Comparison of ENCODE assay signal across 8 cellular contexts in genomic region chr7:23863209-23863798, GRCh38.
DNase-seq lines count a peak whose midpoint lies in the region; ATAC-seq and TF ChIP-seq lines count a peak whose summit lies in the region.

No MANE protein-coding gene starts in this region.

- no peak overlapping the region for H3K4me3 Mint-ChIP-seq in Caco-2 (ENCODE audit: unreplicated experiment)
- no peak overlapping the region for H3K4me3 Mint-ChIP-seq in H9

- no peaks in the 10 kb centered on the region for H3K23me2 ChIP-seq in H9 (ENCODE audit: insufficient read length, low read depth, low read length, poor library complexity, severe bottlenecking)

- H3K18ac ChIP-seq in H9 (ENCODE audit: insufficient read length, low read depth, low read length): no peak overlapping the region

- H3K9me3 ChIP-seq in Caco-2: 0 out of 2 replicates have a peak, but pooled peaks cover 3% of the 10 kb centered on the region
- H3K9me3 ChIP-seq in H9 (ENCODE audit: control insufficient read depth, low read depth, low read length): no peaks in the 10 kb centered on the region
- H3K9me3 ChIP-seq in OCI-LY3 (ENCODE audit: insufficient read depth, low read length): no peaks in the 10 kb centered on the region

- no peak overlapping the region for H2BK5ac ChIP-seq in H9 (ENCODE audit: insufficient read length, low read length)

- no peak overlapping the region for H2BK12ac ChIP-seq in H9 (ENCODE audit: insufficient read length, low read depth, low read length)

- DNase-seq in Caco-2 (peak in 1 of 2 experiments; percentile 44), H9 (no peak), epithelial cell of esophagus (ENCODE audit: low read depth) (peak; percentile 60), retinal pigment epithelial cell (ENCODE audit: low read depth) (no peak), activated gamma-delta T cell (lab: John Stamatoyannopoulos, UW) (no peak)
- no peak for DNase-seq in effector CD8-positive, alpha-beta T cell (lab: John Stamatoyannopoulos, UW)

- H4K20me1 ChIP-seq in H9 (ENCODE audit: control insufficient read depth, insufficient read depth, insufficient read length) (no peaks in the 10 kb centered on the region), OCI-LY3 (ENCODE audit: insufficient read depth, low read length) (no peaks in the 10 kb centered on the region)

- H2AFZ ChIP-seq in H9 (ENCODE audit: low read length): no peak overlapping the region
- no peak overlapping the region for H2AFZ ChIP-seq in OCI-LY3 (ENCODE audit: low read depth, low read length)

- H3K79me2 ChIP-seq in H9 (ENCODE audit: insufficient read depth, low read length): no peaks in the 10 kb centered on the region
- no peaks in the 10 kb centered on the region for H3K79me2 ChIP-seq in OCI-LY3 (ENCODE audit: low read length)

- CTCF ChIA-PET in Caco-2 (lab: Charles Lee): interaction anchor here (2.3 kb wide), 1 partner anchor 75 kb away, joined by 11 read pairs; no protein-coding TSS in a partner anchor

- H4K5ac ChIP-seq in H9 (ENCODE audit: insufficient read length, low read depth, low read length): no peak overlapping the region

- no peak overlapping the region for H3K23ac ChIP-seq in H9 (ENCODE audit: insufficient read length, low read depth, low read length)

- peak; percentile 62 to 83 for TF ChIP-seq CTCF in Caco-2 (IDR thresholded peaks at IDR 0.05; ENCODE audit: insufficient read depth in 1 of 2, low read depth in 1 of 2, low read length in 1 of 2, severe bottlenecking in 1 of 2, unreplicated experiment in 1 of 2)
- TF ChIP-seq CTCF in H9 (conservative IDR thresholded peaks at IDR 0.05): peak; percentile 85
- TF ChIP-seq CTCF in OCI-LY3 (IDR thresholded peaks at IDR 0.05; ENCODE audit: low read depth, low read length): peak; percentile 58
- peak; percentile 79 for TF ChIP-seq CTCF in epithelial cell of esophagus (IDR thresholded peaks at IDR 0.05; ENCODE audit: insufficient read depth, low read depth, low read length, missing control alignments)
- peak; percentile 77 for TF ChIP-seq CTCF in retinal pigment epithelial cell (conservative IDR thresholded peaks at IDR 0.05; ENCODE audit: low read depth, low read length)

- no peak overlapping the region for H3K4me3 ChIP-seq in Caco-2 (ENCODE audit: low read depth, low read length)
- no peak overlapping the region for H3K4me3 ChIP-seq in OCI-LY3 (ENCODE audit: low read length)
- H3K4me3 ChIP-seq in epithelial cell of esophagus (ENCODE audit: low read length): no peak overlapping the region
- H3K4me3 ChIP-seq in retinal pigment epithelial cell (ENCODE audit: low read length): no peak overlapping the region

- H2BK20ac ChIP-seq in H9 (ENCODE audit: low read depth, low read length, poor library complexity, severe bottlenecking): no peak overlapping the region

- no peak overlapping the region for H4K91ac ChIP-seq in H9 (ENCODE audit: insufficient read length, low read depth, low read length)

- H3K4ac ChIP-seq in H9 (ENCODE audit: low read depth, low read length): no peak overlapping the region

- H3K4me1 Mint-ChIP-seq in Caco-2 (ENCODE audit: low read depth, unreplicated experiment) (no peaks in the 10 kb centered on the region), H9 (peaks cover 9% of the 10 kb centered on the region in 2 experiments)

- H3K4me2 ChIP-seq in H9 (ENCODE audit: insufficient read depth, insufficient read length, low read length): no peak overlapping the region
- H3K4me2 ChIP-seq in OCI-LY3 (ENCODE audit: low read length): no peak overlapping the region

- no peaks in the 10 kb centered on the region for H3K4me1 ChIP-seq in Caco-2
- H3K4me1 ChIP-seq in H9 (ENCODE audit: insufficient read depth, low read length): no peaks in the 10 kb centered on the region
- no peaks in the 10 kb centered on the region for H3K4me1 ChIP-seq in OCI-LY3 (ENCODE audit: low read length)

- peaks cover 7% of the 10 kb centered on the region for H3K27me3 Mint-ChIP-seq in Caco-2 (ENCODE audit: insufficient read depth, unreplicated experiment)
- peaks cover 5% of the 10 kb centered on the region; the same call in 1 of the 2 replicates for H3K27me3 Mint-ChIP-seq in H9 (ENCODE audit: low read depth)

- H3K27me3 ChIP-seq in Caco-2 (replicated peaks; ENCODE audit: control insufficient read depth, insufficient read depth, low read length): no peaks in the 10 kb centered on the region
- no peaks in the 10 kb centered on the region for H3K27me3 ChIP-seq in H9 (ENCODE audit: insufficient read depth, low read length)
- 0 out of 2 replicates have a peak, but pooled peaks cover 3% of the 10 kb centered on the region for H3K27me3 ChIP-seq in OCI-LY3 (ENCODE audit: low read depth, low read length)

- no peaks in the 10 kb centered on the region for H3K79me1 ChIP-seq in H9 (ENCODE audit: insufficient read depth, low read depth, low read length, poor library complexity, severe bottlenecking)

- POLR2A ChIA-PET in Caco-2 (lab: Charles Lee): no interaction called here

- H3K36me3 Mint-ChIP-seq in Caco-2 (ENCODE audit: insufficient read depth, unreplicated experiment): no peaks in the 10 kb centered on the region
- no peaks in the 10 kb centered on the region; a peak in 1 of 7 replicates for H3K36me3 Mint-ChIP-seq in H9 (ENCODE audit: insufficient read depth in 1 of 3, low read depth in 3 of 3)

- H3K27ac Mint-ChIP-seq in Caco-2 (ENCODE audit: unreplicated experiment) (no peak overlapping the region), H9 (no peak overlapping the region)

- no peak overlapping the region for H3K14ac ChIP-seq in H9 (ENCODE audit: insufficient read depth, low read length)

- intact Hi-C loops in Caco-2 (cut with micrococcal nuclease; ENCODE audit: unreplicated experiment): loop anchor here (1.0 to 5.0 kb wide), 3 partner anchors 293 to 804 kb away; no protein-coding TSS in a partner anchor

- H2BK15ac ChIP-seq in H9 (ENCODE audit: low read depth, low read length): no peak overlapping the region

- H3T11ph ChIP-seq in H9 (ENCODE audit: low read length): no peak overlapping the region

- no CpG with 5 or more reads among the region's 1 CpG for WGBS in H9 (ENCODE audit: extremely low coverage, insufficient read length, low lambda C conversion rate)

- no peak overlapping the region for H4K8ac ChIP-seq in H9 (replicated peaks; ENCODE audit: insufficient read length, low read depth, low read length)

- no peaks in the 10 kb centered on the region for H3K9me3 Mint-ChIP-seq in Caco-2 (ENCODE audit: unreplicated experiment)
- H3K9me3 Mint-ChIP-seq in H9: peaks cover 0 to 3% of the 10 kb centered on the region in 2 experiments; a peak in 4 of 5 replicates

- no TSS peak for BruUV-seq in Caco-2 (replicated peaks; lab: Mats Ljungman, UMichigan)

- H3K36me3 ChIP-seq in Caco-2 (ENCODE audit: control insufficient read depth, insufficient read depth, low read length) (no peaks in the 10 kb centered on the region), OCI-LY3 (replicated peaks; ENCODE audit: low read depth, low read length) (no peaks in the 10 kb centered on the region)

- H3K27ac ChIP-seq in H9 (ENCODE audit: insufficient read length, low read depth, low read length): no peak overlapping the region
- no peak overlapping the region for H3K27ac ChIP-seq in OCI-LY3 (ENCODE audit: low read length)

- no peak overlapping the region for H3K56ac ChIP-seq in H9 (ENCODE audit: insufficient read length, low read depth, low read length)

- H2BK120ac ChIP-seq in H9 (ENCODE audit: low read depth, low read length, poor library complexity, severe bottlenecking): no peak overlapping the region

- ATAC-seq in GM21723 (IDR thresholded peaks at IDR 0.05; ENCODE audit: unreplicated experiment): no peak

- H3K9ac ChIP-seq in H9 (ENCODE audit: extremely low read depth, insufficient read length, low read length) (no peak overlapping the region), OCI-LY3 (ENCODE audit: low read length) (no peak overlapping the region)

- H2AK5ac ChIP-seq in H9 (ENCODE audit: insufficient read length, low read length): no peak overlapping the region
